8 cellular contexts compared by ENCODE assay signal in the genomic region with DNA sequence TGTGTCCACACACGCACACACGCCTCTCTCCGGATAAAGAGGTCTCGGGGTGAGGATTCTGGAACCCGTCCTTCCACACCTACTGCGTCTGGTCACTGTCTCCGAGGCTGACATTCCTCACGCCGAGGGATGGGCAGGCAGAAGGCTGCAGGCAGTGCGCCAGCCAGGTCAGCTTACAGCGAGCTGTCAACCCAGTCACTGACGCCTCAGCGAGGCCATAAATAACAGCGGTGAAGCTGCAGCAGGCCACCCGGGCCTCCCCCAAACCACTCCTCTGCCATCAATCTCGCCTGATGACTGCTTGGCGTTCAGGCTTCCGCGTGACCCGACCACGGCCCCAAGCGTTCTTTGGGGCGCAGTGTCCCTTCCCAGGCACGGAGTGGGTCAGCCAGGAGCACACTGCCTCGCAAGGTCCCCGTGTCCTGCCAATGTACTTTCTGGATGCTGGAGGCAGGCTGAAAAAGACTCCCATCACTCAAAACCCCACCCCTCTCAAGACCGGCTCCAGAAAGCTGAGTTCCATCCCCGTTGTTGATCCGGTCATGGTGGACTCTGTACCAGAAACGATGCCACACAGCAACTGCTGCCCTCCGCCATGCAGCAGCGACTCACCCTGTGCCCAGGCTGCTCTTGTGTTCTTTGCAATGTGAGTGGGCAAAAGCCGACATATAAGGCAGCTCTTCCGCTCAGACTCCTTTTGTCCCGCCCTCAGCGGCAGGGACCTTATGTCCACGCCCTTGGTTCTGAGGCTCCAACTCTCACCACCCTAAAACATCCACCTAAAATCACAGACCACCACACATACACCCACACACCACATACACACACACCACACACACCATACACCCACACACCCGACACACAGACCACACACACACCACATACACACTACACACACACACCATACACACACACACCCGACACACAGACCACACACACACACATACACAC. TPM values are rescaled to one million over a fixed set of nuclear protein-coding genes. Genes with fewer than 3 reads are reported as not detected.
DNase-seq lines count a peak whose midpoint lies in the region; ATAC-seq and TF ChIP-seq lines count a peak whose summit lies in the region.

No MANE protein-coding gene starts in this region.

- H3K36me3 ChIP-seq in right atrium auricular region = no peaks in the 10 kb centered on the region

- peaks cover 0 to 25% of the 10 kb centered on the region in 2 donors for H3K4me1 ChIP-seq in right atrium auricular region

- H3K27ac ChIP-seq in right atrium auricular region = peak overlapping the region; percentile 81 to 95

- DNase-seq in EH (ENCODE audit: low read depth) = peak; percentile 78
- DNase-seq in activated T-cell treated with anti-CD3 and anti-CD28 coated beads for 4 hours = peak; percentile 25
- DNase-seq in right atrium auricular region (ENCODE audit: low spot score) = peak; percentile 87
- peak; percentile 9 for DNase-seq in stimulated activated CD4-positive, alpha-beta T cell treated with anti-CD3 and anti-CD28 coated beads, Interleukin-2, amount 100 ng/mL, for 4 hours (ENCODE audit: low read depth)
- no peak for DNase-seq in 8988T
- no peak for DNase-seq in stimulated activated naive CD4-positive, alpha-beta T cell (lab: John Stamatoyannopoulos, UW)

- H3K9me3 ChIP-seq in right atrium auricular region = peaks cover 0 to 3% of the 10 kb centered on the region in 2 donors

- no peak for TF ChIP-seq CTCF in right atrium auricular region (IDR thresholded peaks at IDR 0.05)

- H3K4me3 ChIP-seq in right atrium auricular region = peak overlapping the region; percentile 27 to 35

- H3K27me3 ChIP-seq in right atrium auricular region = no peaks in the 10 kb centered on the region

- ATAC-seq in HG02885 (IDR thresholded peaks at IDR 0.05; ENCODE audit: poor library complexity, unreplicated experiment) = peak; percentile 69
- ATAC-seq in GM21526 (IDR thresholded peaks at IDR 0.05; ENCODE audit: low FRiP score, unreplicated experiment) = no peak

RNA-seq across cellular contexts. Expression of a gene that starts 27.1 kb away (rescaled TPM):
- total RNA-seq in right atrium auricular region = not detected

RNA-seq across cellular contexts. Expression of a gene that starts 45.5 kb away (rescaled TPM):
- total RNA-seq in right atrium auricular region = under 1 TPM; 0.07 to 0.08 TPM

Comparison
In these comparisons a context has a peak if more than half of its experiments do, and no peak if none do; other contexts are left out.
1. DNase-seq: peak in EH (single experiment), activated T-cell treated with anti-CD3 and anti-CD28 coated beads for 4 hours (single experiment), right atrium auricular region (single experiment) and stimulated activated CD4-positive, alpha-beta T cell treated with anti-CD3 and anti-CD28 coated beads, Interleukin-2, amount 100 ng/mL, for 4 hours (single experiment); none in 8988T (single experiment) and stimulated activated naive CD4-positive, alpha-beta T cell (0 of 6).